1 cellular context compared by ENCODE assay signal in the genomic region with DNA sequence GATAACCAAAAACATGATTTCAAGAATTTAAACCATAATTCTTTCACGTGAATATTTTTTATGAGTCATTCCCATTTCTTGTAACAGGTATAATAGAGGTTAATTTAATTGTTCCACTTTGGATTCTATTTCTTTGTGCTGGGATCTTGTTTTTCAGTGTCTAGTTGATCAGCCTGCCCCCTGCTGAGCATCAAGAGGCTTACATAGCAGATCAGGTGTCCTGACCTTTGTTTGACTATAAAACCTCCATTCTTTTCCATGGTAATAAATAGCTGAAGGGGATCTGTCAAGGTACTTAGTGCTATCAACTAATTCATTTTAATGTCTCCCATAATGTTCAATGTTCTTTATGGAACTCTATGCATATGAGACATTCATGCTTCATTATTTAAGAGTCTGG.
TF ChIP-seq lines count a peak whose summit lies in the region.

No MANE protein-coding gene starts in this region.

TF ChIP-seq in HEK293, 187 proteins besides CTCF, POLR2A, EP300 and RAD21 (continued from another document and continues in another):
- TF ChIP-seq ZNF610 (tag by site-specific recombination; IDR thresholded peaks at IDR 0.05; ENCODE audit: borderline replicate concordance) (no peak), FEZF1 (tag by site-specific recombination; IDR thresholded peaks at IDR 0.05) (peak; percentile 66), ZNF184 (tag by site-specific recombination; IDR thresholded peaks at IDR 0.05) (no peak), ZNF571 (tag by site-specific recombination; IDR thresholded peaks at IDR 0.05) (no peak), ZXDB (tag by site-specific recombination; IDR thresholded peaks at IDR 0.05) (0 out of 2 replicates have a peak, but pooled peaks have one; percentile 21), PRDM1 (tag by site-specific recombination; IDR thresholded peaks at IDR 0.05) (no peak), ZFP41 (tag by site-specific recombination; IDR thresholded peaks at IDR 0.05; ENCODE audit: borderline replicate concordance) (no peak), HOXA7 (CRISPR knock-in tag; IDR thresholded peaks at IDR 0.05; ENCODE audit: borderline replicate concordance) (no peak), ZBTB11 (tag by site-specific recombination; conservative IDR thresholded peaks at IDR 0.05; ENCODE audit: low read depth) (no peak), YY1 (tag by site-specific recombination; IDR thresholded peaks at IDR 0.05) (no peak), ZNF423 (tag by site-specific recombination; IDR thresholded peaks at IDR 0.05) (no peak), EGR2 (tag by site-specific recombination; IDR thresholded peaks at IDR 0.05; ENCODE audit: low read depth) (no peak), ZNF76 (tag by site-specific recombination; IDR thresholded peaks at IDR 0.05; ENCODE audit: borderline replicate concordance, low read depth) (no peak), ZNF121 (tag by site-specific recombination; IDR thresholded peaks at IDR 0.05) (no peak), ZNF513 (tag by site-specific recombination; IDR thresholded peaks at IDR 0.05) (no peak), ZNF776 (tag by site-specific recombination; IDR thresholded peaks at IDR 0.05; ENCODE audit: borderline replicate concordance) (no peak), ZNF274 (IDR thresholded peaks at IDR 0.05; ENCODE audit: low read length) (no peak), ZNF274 (tag by site-specific recombination; IDR thresholded peaks at IDR 0.05; ENCODE audit: borderline replicate concordance) (no peak), RBAK (tag by site-specific recombination; IDR thresholded peaks at IDR 0.05) (no peak), ZFP69B (tag by site-specific recombination; IDR thresholded peaks at IDR 0.05) (no peak), ZNF221 (tag by site-specific recombination; IDR thresholded peaks at IDR 0.05; ENCODE audit: borderline replicate concordance) (no peak), ZNF19 (tag by site-specific recombination; IDR thresholded peaks at IDR 0.05; ENCODE audit: low read depth) (no peak), ZBTB44 (tag by site-specific recombination; IDR thresholded peaks at IDR 0.05) (no peak), ZNF664 (tag by site-specific recombination; IDR thresholded peaks at IDR 0.05) (peak; percentile 93), ZBTB7A (tag by site-specific recombination; IDR thresholded peaks at IDR 0.05; ENCODE audit: low read depth) (no peak), ZNF707 (tag by site-specific recombination; IDR thresholded peaks at IDR 0.05) (no peak), ZNF394 (tag by site-specific recombination; IDR thresholded peaks at IDR 0.05; ENCODE audit: borderline replicate concordance) (no peak), OSR2 (tag by site-specific recombination; IDR thresholded peaks at IDR 0.05) (peak; percentile 62; the same call in 1 of the 2 replicates), KLF17 (tag by site-specific recombination; IDR thresholded peaks at IDR 0.05) (no peak), SALL2 (tag by site-specific recombination; IDR thresholded peaks at IDR 0.05; ENCODE audit: borderline replicate concordance) (no peak), ZNF530 (tag by site-specific recombination; IDR thresholded peaks at IDR 0.05; ENCODE audit: low read depth) (no peak), ZNF777 (tag by site-specific recombination; IDR thresholded peaks at IDR 0.05; ENCODE audit: borderline replicate concordance) (no peak), ZNF670 (tag by site-specific recombination; IDR thresholded peaks at IDR 0.05; ENCODE audit: low read depth) (no peak), ZSCAN18 (tag by site-specific recombination; IDR thresholded peaks at IDR 0.05) (no peak), GLIS1 (tag by site-specific recombination; IDR thresholded peaks at IDR 0.05) (peak; percentile 90)
- TF ChIP-seq, protein P1, sequence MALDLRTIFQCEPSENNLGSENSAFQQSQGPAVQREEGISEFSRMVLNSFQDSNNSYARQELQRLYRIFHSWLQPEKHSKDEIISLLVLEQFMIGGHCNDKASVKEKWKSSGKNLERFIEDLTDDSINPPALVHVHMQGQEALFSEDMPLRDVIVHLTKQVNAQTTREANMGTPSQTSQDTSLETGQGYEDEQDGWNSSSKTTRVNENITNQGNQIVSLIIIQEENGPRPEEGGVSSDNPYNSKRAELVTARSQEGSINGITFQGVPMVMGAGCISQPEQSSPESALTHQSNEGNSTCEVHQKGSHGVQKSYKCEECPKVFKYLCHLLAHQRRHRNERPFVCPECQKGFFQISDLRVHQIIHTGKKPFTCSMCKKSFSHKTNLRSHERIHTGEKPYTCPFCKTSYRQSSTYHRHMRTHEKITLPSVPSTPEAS (tag by site-specific recombination; IDR thresholded peaks at IDR 0.05): no peak
- TF ChIP-seq, protein P2, sequence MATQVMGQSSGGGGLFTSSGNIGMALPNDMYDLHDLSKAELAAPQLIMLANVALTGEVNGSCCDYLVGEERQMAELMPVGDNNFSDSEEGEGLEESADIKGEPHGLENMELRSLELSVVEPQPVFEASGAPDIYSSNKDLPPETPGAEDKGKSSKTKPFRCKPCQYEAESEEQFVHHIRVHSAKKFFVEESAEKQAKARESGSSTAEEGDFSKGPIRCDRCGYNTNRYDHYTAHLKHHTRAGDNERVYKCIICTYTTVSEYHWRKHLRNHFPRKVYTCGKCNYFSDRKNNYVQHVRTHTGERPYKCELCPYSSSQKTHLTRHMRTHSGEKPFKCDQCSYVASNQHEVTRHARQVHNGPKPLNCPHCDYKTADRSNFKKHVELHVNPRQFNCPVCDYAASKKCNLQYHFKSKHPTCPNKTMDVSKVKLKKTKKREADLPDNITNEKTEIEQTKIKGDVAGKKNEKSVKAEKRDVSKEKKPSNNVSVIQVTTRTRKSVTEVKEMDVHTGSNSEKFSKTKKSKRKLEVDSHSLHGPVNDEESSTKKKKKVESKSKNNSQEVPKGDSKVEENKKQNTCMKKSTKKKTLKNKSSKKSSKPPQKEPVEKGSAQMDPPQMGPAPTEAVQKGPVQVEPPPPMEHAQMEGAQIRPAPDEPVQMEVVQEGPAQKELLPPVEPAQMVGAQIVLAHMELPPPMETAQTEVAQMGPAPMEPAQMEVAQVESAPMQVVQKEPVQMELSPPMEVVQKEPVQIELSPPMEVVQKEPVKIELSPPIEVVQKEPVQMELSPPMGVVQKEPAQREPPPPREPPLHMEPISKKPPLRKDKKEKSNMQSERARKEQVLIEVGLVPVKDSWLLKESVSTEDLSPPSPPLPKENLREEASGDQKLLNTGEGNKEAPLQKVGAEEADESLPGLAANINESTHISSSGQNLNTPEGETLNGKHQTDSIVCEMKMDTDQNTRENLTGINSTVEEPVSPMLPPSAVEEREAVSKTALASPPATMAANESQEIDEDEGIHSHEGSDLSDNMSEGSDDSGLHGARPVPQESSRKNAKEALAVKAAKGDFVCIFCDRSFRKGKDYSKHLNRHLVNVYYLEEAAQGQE (tag by site-specific recombination; IDR thresholded peaks at IDR 0.05): no peak
- TF ChIP-seq, protein P3, sequence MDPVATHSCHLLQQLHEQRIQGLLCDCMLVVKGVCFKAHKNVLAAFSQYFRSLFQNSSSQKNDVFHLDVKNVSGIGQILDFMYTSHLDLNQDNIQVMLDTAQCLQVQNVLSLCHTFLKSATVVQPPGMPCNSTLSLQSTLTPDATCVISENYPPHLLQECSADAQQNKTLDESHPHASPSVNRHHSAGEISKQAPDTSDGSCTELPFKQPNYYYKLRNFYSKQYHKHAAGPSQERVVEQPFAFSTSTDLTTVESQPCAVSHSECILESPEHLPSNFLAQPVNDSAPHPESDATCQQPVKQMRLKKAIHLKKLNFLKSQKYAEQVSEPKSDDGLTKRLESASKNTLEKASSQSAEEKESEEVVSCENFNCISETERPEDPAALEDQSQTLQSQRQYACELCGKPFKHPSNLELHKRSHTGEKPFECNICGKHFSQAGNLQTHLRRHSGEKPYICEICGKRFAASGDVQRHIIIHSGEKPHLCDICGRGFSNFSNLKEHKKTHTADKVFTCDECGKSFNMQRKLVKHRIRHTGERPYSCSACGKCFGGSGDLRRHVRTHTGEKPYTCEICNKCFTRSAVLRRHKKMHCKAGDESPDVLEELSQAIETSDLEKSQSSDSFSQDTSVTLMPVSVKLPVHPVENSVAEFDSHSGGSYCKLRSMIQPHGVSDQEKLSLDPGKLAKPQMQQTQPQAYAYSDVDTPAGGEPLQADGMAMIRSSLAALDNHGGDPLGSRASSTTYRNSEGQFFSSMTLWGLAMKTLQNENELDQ (tag by site-specific recombination; IDR thresholded peaks at IDR 0.05; ENCODE audit: low read depth): no peak
- TF ChIP-seq, protein P4, sequence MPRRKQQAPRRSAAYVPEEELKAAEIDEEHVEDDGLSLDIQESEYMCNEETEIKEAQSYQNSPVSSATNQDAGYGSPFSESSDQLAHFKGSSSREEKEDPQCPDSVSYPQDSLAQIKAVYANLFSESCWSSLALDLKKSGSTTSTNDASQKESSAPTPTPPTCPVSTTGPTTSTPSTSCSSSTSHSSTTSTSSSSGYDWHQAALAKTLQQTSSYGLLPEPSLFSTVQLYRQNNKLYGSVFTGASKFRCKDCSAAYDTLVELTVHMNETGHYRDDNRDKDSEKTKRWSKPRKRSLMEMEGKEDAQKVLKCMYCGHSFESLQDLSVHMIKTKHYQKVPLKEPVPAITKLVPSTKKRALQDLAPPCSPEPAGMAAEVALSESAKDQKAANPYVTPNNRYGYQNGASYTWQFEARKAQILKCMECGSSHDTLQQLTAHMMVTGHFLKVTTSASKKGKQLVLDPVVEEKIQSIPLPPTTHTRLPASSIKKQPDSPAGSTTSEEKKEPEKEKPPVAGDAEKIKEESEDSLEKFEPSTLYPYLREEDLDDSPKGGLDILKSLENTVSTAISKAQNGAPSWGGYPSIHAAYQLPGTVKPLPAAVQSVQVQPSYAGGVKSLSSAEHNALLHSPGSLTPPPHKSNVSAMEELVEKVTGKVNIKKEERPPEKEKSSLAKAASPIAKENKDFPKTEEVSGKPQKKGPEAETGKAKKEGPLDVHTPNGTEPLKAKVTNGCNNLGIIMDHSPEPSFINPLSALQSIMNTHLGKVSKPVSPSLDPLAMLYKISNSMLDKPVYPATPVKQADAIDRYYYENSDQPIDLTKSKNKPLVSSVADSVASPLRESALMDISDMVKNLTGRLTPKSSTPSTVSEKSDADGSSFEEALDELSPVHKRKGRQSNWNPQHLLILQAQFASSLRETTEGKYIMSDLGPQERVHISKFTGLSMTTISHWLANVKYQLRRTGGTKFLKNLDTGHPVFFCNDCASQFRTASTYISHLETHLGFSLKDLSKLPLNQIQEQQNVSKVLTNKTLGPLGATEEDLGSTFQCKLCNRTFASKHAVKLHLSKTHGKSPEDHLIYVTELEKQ (tag by site-specific recombination; IDR thresholded peaks at IDR 0.05; ENCODE audit: borderline replicate concordance): no peak
